1 cellular context compared by ENCODE assay signal in genomic region chr12:102896067-102896466, GRCh38.
TF ChIP-seq lines count a peak whose summit lies in the region.

No MANE protein-coding gene starts in this region.

TF ChIP-seq in K562, 482 proteins besides CTCF, POLR2A, EP300 and RAD21 (continued from another document):
- no peak for TF ChIP-seq PBX2 (CRISPR knock-in tag; IDR thresholded peaks at IDR 0.05; ENCODE audit: low read depth)
- 0 out of 2 replicates have a peak, but pooled peaks have one; percentile 18 for TF ChIP-seq PBX2 (tag; conservative IDR thresholded peaks at IDR 0.05; ENCODE audit: low read depth)
- peak; percentile 22 for TF ChIP-seq MEIS2 (IDR thresholded peaks at IDR 0.05; ENCODE audit: partially characterized antibody)
TF ChIP-seq in K562: peak in this region for 2.
